In genomic region chr16:66696669-66697630, GRCh38 we compare ENCODE assay signal across 8 cellular contexts. TPM values are rescaled to one million over a fixed set of nuclear protein-coding genes. Genes with fewer than 3 reads are reported as not detected.
DNase-seq lines count a peak whose midpoint lies in the region; ATAC-seq and TF ChIP-seq lines count a peak whose summit lies in the region.

Gene CMTM4 (minus strand): TSS chr16:66696743. CDS start chr16:66696525, 218 bp downstream.

- peak; percentile 35 to 38 for TF ChIP-seq POLR2A in Peyer's patch (IDR thresholded peaks at IDR 0.05)

- ATAC-seq in GM21367 (IDR thresholded peaks at IDR 0.05; ENCODE audit: unreplicated experiment) = peak; percentile 83
- peak; percentile 90 to 91 for ATAC-seq in naive B cell (ENCODE audit: low read depth in 2 of 2)

- H3K27me3 ChIP-seq in HUES48 (ENCODE audit: control insufficient read depth, insufficient read depth, low read length) (no peaks in the 10 kb centered on the region), Peyer's patch (no peaks in the 10 kb centered on the region)

- H3K4me1 ChIP-seq in HUES48 (ENCODE audit: control insufficient read depth, insufficient read depth, low read length) (peaks cover 21% of the 10 kb centered on the region), Peyer's patch (peaks cover 0 to 16% (median 4%) of the 10 kb centered on the region in 4 donors)

- H3K36me3 ChIP-seq in HUES48 (ENCODE audit: control insufficient read depth, insufficient read depth, low read length) = no peaks in the 10 kb centered on the region
- no peaks in the 10 kb centered on the region for H3K36me3 ChIP-seq in Peyer's patch

- no peaks in the 10 kb centered on the region for H3K36me3 Mint-ChIP-seq in activated T-helper 1 cell treated with anti-CD3 and anti-CD28 coated beads, Interleukin-12 subunit alpha, Interleukin-12 subunit beta, Interleukin-2, Interleukin-4 antibody, amounts not matched to agents 30 ng/mL and 10 ng/mL and 1 ng/mL, durations not matched to agents 14 hours and 24 hours and 36 hours (ENCODE audit: low read depth)
- H3K36me3 Mint-ChIP-seq in naive B cell = no peaks in the 10 kb centered on the region

- peak in 3 of 6 experiments; percentile 22 to 43 (median 40) for TF ChIP-seq CTCF in Peyer's patch (IDR thresholded peaks at IDR 0.05)

- peaks cover 38% of the 10 kb centered on the region for H3K27me3 Mint-ChIP-seq in activated T-helper 1 cell treated with anti-CD3 and anti-CD28 coated beads, Interleukin-12 subunit alpha, Interleukin-12 subunit beta, Interleukin-2, Interleukin-4 antibody, amounts not matched to agents 30 ng/mL and 10 ng/mL and 1 ng/mL, durations not matched to agents 14 hours and 24 hours and 36 hours (ENCODE audit: insufficient read depth)
- H3K27me3 Mint-ChIP-seq in naive B cell = peaks cover 27 to 40% (median 32%) of the 10 kb centered on the region in 3 donors

- H3K4me3 Mint-ChIP-seq in activated T-helper 1 cell treated with anti-CD3 and anti-CD28 coated beads, Interleukin-12 subunit alpha, Interleukin-12 subunit beta, Interleukin-2, Interleukin-4 antibody, amounts not matched to agents 30 ng/mL and 10 ng/mL and 1 ng/mL, durations not matched to agents 14 hours and 24 hours and 36 hours = peak within 1 kb of the TSS; percentile 77
- peak within 1 kb of the TSS; percentile 80 to 93 (median 86) for H3K4me3 Mint-ChIP-seq in naive B cell

- H3K9ac ChIP-seq in HUES48 (ENCODE audit: low read depth, low read length) = peak within 1 kb of the TSS; percentile 79

- H3K9me3 ChIP-seq in HUES48 (ENCODE audit: control insufficient read depth, insufficient read depth, low read length) (no peaks in the 10 kb centered on the region), Peyer's patch (no peaks in the 10 kb centered on the region)

- intact Hi-C loops in activated T-helper 1 cell treated with anti-CD3 and anti-CD28 coated beads, Interleukin-12 subunit alpha, Interleukin-12 subunit beta, Interleukin-2, Interleukin-4 antibody, amounts not matched to agents 30 ng/mL and 10 ng/mL and 1 ng/mL, durations not matched to agents 14 hours and 24 hours and 36 hours (cut with micrococcal nuclease) = loop anchor here (1.0 to 5.0 kb wide), 4 partner anchors 44 to 133 kb away; partner anchors contain the start of genes CMTM3, DYNC1LI2 and NAE1

- in situ Hi-C loops in Caki2 (cut with HindIII; ENCODE audit: low pct_unique_long_range_greater_than_20kb, low sequenced_read_pairs) = no loop called here

- DNase-seq in Caki2 (ENCODE audit: low read depth) (peak; percentile 85), Peyer's patch (peak; percentile 75 to 91 (median 90)), fibroblast of gingiva (ENCODE audit: low read depth) (peak; percentile 82), naive B cell (peak; percentile 71)
- peak; percentile 74 for DNase-seq in activated T-helper 1 cell treated with anti-CD3 and anti-CD28 coated beads, Interleukin-12 subunit alpha, Interleukin-12 subunit beta, Interleukin-2, Interleukin-4 antibody, amounts not matched to agents 30 ng/mL and 10 ng/mL and 1 ng/mL, durations not matched to agents 14 hours and 24 hours and 36 hours (ENCODE audit: low spot score)
- DNase-seq in stimulated activated CD8-positive, alpha-beta memory T cell treated with anti-CD3 and anti-CD28 coated beads, Interleukin-7, amount 100 ng/mL, for 4 hours (ENCODE audit: low read depth in 2 of 2) = peak; percentile 18 to 72

- H3K9me3 Mint-ChIP-seq in activated T-helper 1 cell treated with anti-CD3 and anti-CD28 coated beads, Interleukin-12 subunit alpha, Interleukin-12 subunit beta, Interleukin-2, Interleukin-4 antibody, amounts not matched to agents 30 ng/mL and 10 ng/mL and 1 ng/mL, durations not matched to agents 14 hours and 24 hours and 36 hours = no peaks in the 10 kb centered on the region
- no peaks in the 10 kb centered on the region for H3K9me3 Mint-ChIP-seq in naive B cell

- H3K27ac Mint-ChIP-seq in activated T-helper 1 cell treated with anti-CD3 and anti-CD28 coated beads, Interleukin-12 subunit alpha, Interleukin-12 subunit beta, Interleukin-2, Interleukin-4 antibody, amounts not matched to agents 30 ng/mL and 10 ng/mL and 1 ng/mL, durations not matched to agents 14 hours and 24 hours and 36 hours = no peak within 1 kb of the TSS
- H3K27ac Mint-ChIP-seq in naive B cell = peak within 1 kb of the TSS in 3 of 6 donors; percentile 49 to 71 (median 56)

- H3K27ac ChIP-seq in HUES48 (ENCODE audit: low read depth, low read length) (peak within 1 kb of the TSS; percentile 70), Peyer's patch (peak within 1 kb of the TSS; percentile 66 to 98 (median 86))

- peak within 1 kb of the TSS; percentile 78 for H3K4me3 ChIP-seq in HUES48 (ENCODE audit: low read depth, low read length)
- peak within 1 kb of the TSS; percentile 63 to 97 (median 81) for H3K4me3 ChIP-seq in Peyer's patch

- no peaks in the 10 kb centered on the region for H3K4me1 Mint-ChIP-seq in activated T-helper 1 cell treated with anti-CD3 and anti-CD28 coated beads, Interleukin-12 subunit alpha, Interleukin-12 subunit beta, Interleukin-2, Interleukin-4 antibody, amounts not matched to agents 30 ng/mL and 10 ng/mL and 1 ng/mL, durations not matched to agents 14 hours and 24 hours and 36 hours (ENCODE audit: low read depth)
- H3K4me1 Mint-ChIP-seq in naive B cell = peaks cover 4 to 20% (median 15%) of the 10 kb centered on the region in 3 donors

RNA-seq across cellular contexts. Expression of gene CMTM4, which starts in this region (rescaled TPM):
- 14.3 and 16.2 TPM in 2 replicates for total RNA-seq in Caki2 (2014; rRNA removed; shearing (Covaris generic); ENCODE audit: low replicate concordance)
- 100 to 1,000 TPM in 2 of 4 donors, 10 to 100 TPM in 2; 33.8 to 116 (median 101) TPM for total RNA-seq in Peyer's patch
- 3.3 and 3.9 TPM in 2 replicates for total RNA-seq in activated T-helper 1 cell treated with anti-CD3 and anti-CD28 coated beads, Interleukin-12 subunit alpha, Interleukin-12 subunit beta, Interleukin-2, Interleukin-4 antibody, amounts not matched to agents 30 ng/mL and 10 ng/mL and 1 ng/mL, durations not matched to agents 14 hours and 24 hours and 36 hours
- polyA plus RNA-seq in naive B cell (ENCODE audit: low read depth in 6 of 6) = under 1 TPM in 1 of 6 donors, not detected in 5; 0.20 TPM

Comparison
In these comparisons a context has a peak if more than half of its experiments do, and no peak if none do; other contexts are left out.
1. Peak in every context shown above with its lines: DNase-seq, ATAC-seq, H3K4me3 ChIP-seq and H3K27ac ChIP-seq.
2. Peak in DNase-seq and ATAC-seq in naive B cell; RNA of the gene not detected or under 1 TPM.